Comparison of ENCODE assay signal across 23 cellular contexts in genomic region chr7:47313564-47313963, GRCh38.
DNase-seq lines count a peak whose midpoint lies in the region; ATAC-seq and TF ChIP-seq lines count a peak whose summit lies in the region.
"Had no signal": no experiment of that assay in that cellular context is flagged by ENCODE, and none has a peak within 500 bp of the region (broad histone marks: within the 10 kb centered on the region; RNA-seq: fewer than 3 reads in every experiment).

No MANE protein-coding gene starts in this region.

- intact Hi-C loops in Panc1 (cut with micrococcal nuclease; ENCODE audit: unreplicated experiment), result no loop called here

- H3K9ac ChIP-seq in endodermal cell (ENCODE audit: extremely low read depth, low read length, poor library complexity, severe bottlenecking), result no peak overlapping the region

- WGBS in endodermal cell (ENCODE audit: insufficient coverage in 1 of 2, insufficient read length in 1 of 2), 2 experiments, result 49 to 56% methylated on average over 4 of the region's 4 CpGs

- H3K4me1 ChIP-seq in Panc1 (ENCODE audit: control insufficient read depth, insufficient read depth, low read length) (peaks cover 11% of the 10 kb centered on the region), endodermal cell (ENCODE audit: control insufficient read depth, insufficient read depth, low read length) (peaks cover 19% of the 10 kb centered on the region), SJCRH30 (peaks cover 8% of the 10 kb centered on the region; the same call in 1 of the 2 replicates)

- H3K36me3 Mint-ChIP-seq in endodermal cell (ENCODE audit: low read depth), result peaks cover 21% of the 10 kb centered on the region
- no peaks in the 10 kb centered on the region for H3K36me3 Mint-ChIP-seq in activated T-cell treated with anti-CD3 and anti-CD28 coated beads, Interleukin-2, amount 50 U/mL, for 24 hours (ENCODE audit: low read depth)
- H3K36me3 Mint-ChIP-seq in T-helper 2 cell treated with Interferon-gamma antibody and Interleukin-4, amounts not matched to agents 5 μg/mL and 100 μg/mL, for 36 hours (ENCODE audit: low read depth), result no peaks in the 10 kb centered on the region
- H3K36me3 Mint-ChIP-seq: CD4-positive, CD25-positive, alpha-beta regulatory T cell had no signal

- no peaks in the 10 kb centered on the region for H3K9me3 Mint-ChIP-seq in endodermal cell
- H3K9me3 Mint-ChIP-seq in activated T-cell treated with anti-CD3 and anti-CD28 coated beads, Interleukin-2, amount 50 U/mL, for 24 hours, result peaks cover 16% of the 10 kb centered on the region
- peaks cover 16% of the 10 kb centered on the region for H3K9me3 Mint-ChIP-seq in T-helper 2 cell treated with Interferon-gamma antibody and Interleukin-4, amounts not matched to agents 5 μg/mL and 100 μg/mL, for 36 hours
- H3K9me3 Mint-ChIP-seq: dendritic cell treated with granulocyte-macrophage colony-stimulating factor and Interleukin-4, amounts not matched to agents 40 ng/mL and 50 ng/mL, for 4 days had no signal

- H3K9me3 ChIP-seq in Panc1 (ENCODE audit: control insufficient read depth, insufficient read depth, low read depth, low read length), result no peaks in the 10 kb centered on the region
- no peaks in the 10 kb centered on the region for H3K9me3 ChIP-seq in endodermal cell (ENCODE audit: control insufficient read depth, low read length)
- H3K9me3 ChIP-seq in SJCRH30 (replicated peaks), result 0 out of 2 replicates have a peak, but pooled peaks cover 2% of the 10 kb centered on the region

- TF ChIP-seq CTCF in Panc1 (IDR thresholded peaks at IDR 0.05) (no peak), endodermal cell (conservative IDR thresholded peaks at IDR 0.05) (no peak)

- H3K4me3 ChIP-seq in Panc1 (ENCODE audit: low read depth in 2 of 2, low read length in 2 of 2), result no peak overlapping the region
- H3K4me3 ChIP-seq in endodermal cell (ENCODE audit: low read length), result no peak overlapping the region
- H3K4me3 ChIP-seq in SJCRH30, result no peak overlapping the region

- in situ Hi-C loops in Panc1 (cut with HindIII; ENCODE audit: low pct_unique_long_range_greater_than_20kb, low sequenced_read_pairs), result no loop called here

- H3K4me1 Mint-ChIP-seq in endodermal cell, result peaks cover 36% of the 10 kb centered on the region
- peaks cover 11% of the 10 kb centered on the region for H3K4me1 Mint-ChIP-seq in activated T-cell treated with anti-CD3 and anti-CD28 coated beads, Interleukin-2, amount 50 U/mL, for 24 hours (ENCODE audit: low read depth)
- peaks cover 9% of the 10 kb centered on the region for H3K4me1 Mint-ChIP-seq in T-helper 2 cell treated with Interferon-gamma antibody and Interleukin-4, amounts not matched to agents 5 μg/mL and 100 μg/mL, for 36 hours (ENCODE audit: low read depth)
- H3K4me1 Mint-ChIP-seq: CD4-positive, CD25-positive, alpha-beta regulatory T cell had no signal

- peak; percentile 5 for ATAC-seq in Panc1
- ATAC-seq: HCT116 had no signal

- peak overlapping the region; percentile 14 for H3K27ac Mint-ChIP-seq in endodermal cell
- no peak overlapping the region for H3K27ac Mint-ChIP-seq in activated T-cell treated with anti-CD3 and anti-CD28 coated beads, Interleukin-2, amount 50 U/mL, for 24 hours
- no peak overlapping the region for H3K27ac Mint-ChIP-seq in T-helper 2 cell treated with Interferon-gamma antibody and Interleukin-4, amounts not matched to agents 5 μg/mL and 100 μg/mL, for 36 hours
- H3K27ac Mint-ChIP-seq: CD4-positive, CD25-positive, alpha-beta regulatory T cell; T-helper 1 cell treated with Interleukin-12 subunit alpha and Interleukin-12 subunit beta and Interleukin-4 antibody, amounts not matched to agents 30 μg/mL and 1 μg/mL, for 36 hours had no signal

- no peak overlapping the region for H3K4me3 Mint-ChIP-seq in endodermal cell
- no peak overlapping the region for H3K4me3 Mint-ChIP-seq in activated T-cell treated with anti-CD3 and anti-CD28 coated beads, Interleukin-2, amount 50 U/mL, for 24 hours
- H3K4me3 Mint-ChIP-seq in T-helper 2 cell treated with Interferon-gamma antibody and Interleukin-4, amounts not matched to agents 5 μg/mL and 100 μg/mL, for 36 hours, result no peak overlapping the region
- H3K4me3 Mint-ChIP-seq: dendritic cell treated with granulocyte-macrophage colony-stimulating factor and Interleukin-4, amounts not matched to agents 40 ng/mL and 50 ng/mL, for 4 days; IgD-negative memory B cell; T-helper 1 cell treated with Interleukin-12 subunit alpha and Interleukin-12 subunit beta and Interleukin-4 antibody, amounts not matched to agents 30 μg/mL and 1 μg/mL, for 36 hours had no signal

- BruUV-seq in Panc1 (replicated peaks; lab: Mats Ljungman, UMichigan), result no TSS peak

- H3K36me3 ChIP-seq in Panc1 (ENCODE audit: control insufficient read depth, insufficient read depth, low read length) (peaks cover 35% of the 10 kb centered on the region), endodermal cell (ENCODE audit: control insufficient read depth, insufficient read depth, low read length) (peaks cover 8% of the 10 kb centered on the region), SJCRH30 (peaks cover 40% of the 10 kb centered on the region)

- H3K27me3 ChIP-seq in Panc1 (ENCODE audit: control insufficient read depth, insufficient read depth, low read length), result no peaks in the 10 kb centered on the region
- no peaks in the 10 kb centered on the region for H3K27me3 ChIP-seq in endodermal cell (ENCODE audit: control insufficient read depth, insufficient read depth, low read length, poor library complexity, severe bottlenecking)
- no peaks in the 10 kb centered on the region for H3K27me3 ChIP-seq in SJCRH30

- no peaks in the 10 kb centered on the region for H3K27me3 Mint-ChIP-seq in endodermal cell (ENCODE audit: insufficient read depth)
- H3K27me3 Mint-ChIP-seq in activated T-cell treated with anti-CD3 and anti-CD28 coated beads, Interleukin-2, amount 50 U/mL, for 24 hours, result no peaks in the 10 kb centered on the region
- no peaks in the 10 kb centered on the region for H3K27me3 Mint-ChIP-seq in T-helper 2 cell treated with Interferon-gamma antibody and Interleukin-4, amounts not matched to agents 5 μg/mL and 100 μg/mL, for 36 hours (ENCODE audit: low read depth)
- H3K27me3 Mint-ChIP-seq: dendritic cell treated with granulocyte-macrophage colony-stimulating factor and Interleukin-4, amounts not matched to agents 40 ng/mL and 50 ng/mL, for 4 days; IgD-negative memory B cell had no signal

- H3K27ac ChIP-seq in Panc1 (ENCODE audit: low read length), result no peak overlapping the region
- no peak overlapping the region for H3K27ac ChIP-seq in endodermal cell (ENCODE audit: low read depth, low read length)
- H3K27ac ChIP-seq in SJCRH30, result no peak overlapping the region

- CTCF ChIA-PET in Panc1 (lab: Charles Lee), result no interaction called here

- DNase-seq in ELF-1 (ENCODE audit: low read depth, low spot score), result peak; percentile 36
- DNase-seq in Panc1 (ENCODE audit: low read depth, low spot score), result no peak
- DNase-seq in endodermal cell, result peak; percentile 60
- DNase-seq in pons (ENCODE audit: low spot score), result peak; percentile 64
- DNase-seq in SJCRH30, result no peak
- DNase-seq in activated T-cell treated with anti-CD3 and anti-CD28 coated beads, Interleukin-2, amount 50 U/mL, for 24 hours, result no peak
- DNase-seq in T-helper 2 cell treated with Interferon-gamma antibody and Interleukin-4, amounts not matched to agents 5 μg/mL and 100 μg/mL, for 36 hours (ENCODE audit: low spot score), result no peak
- no peak for DNase-seq in GOT3 (lab: John Stamatoyannopoulos, UW)
- DNase-seq: activated CD4-positive, alpha-beta T cell treated with anti-CD3 and anti-CD28 coated beads for 1 hour; activated gamma-delta T cell; amniotic stem cell; CD4-positive, CD25-positive, alpha-beta regulatory T cell; kidney; NCI-H1092 treated with DMSO at 0.1 percent for 48 hours; NCI-H2029; NCI-H226; retina; stimulated activated CD4-positive, alpha-beta T cell treated with anti-CD3 and anti-CD28 coated beads, Interleukin-4, amount 100 ng/mL, for 4 hours; stimulated activated naive CD4-positive, alpha-beta T cell had no signal

- POLR2A ChIA-PET in Panc1 (lab: Charles Lee), result interaction anchor here (0.5 kb wide), 1 partner anchor 41 kb away, joined by 3 read pairs; no protein-coding TSS in a partner anchor

Comparison
In these comparisons a context has a peak if more than half of its experiments do, and no peak if none do; other contexts are left out.
1. DNase-seq: peak in ELF-1 (single experiment), endodermal cell (single experiment) and pons (single experiment); none in Panc1 (single experiment), SJCRH30 (0 of 2), activated T-cell treated with anti-CD3 and anti-CD28 coated beads, Interleukin-2, amount 50 U/mL, for 24 hours (single experiment), T-helper 2 cell treated with Interferon-gamma antibody and Interleukin-4, amounts not matched to agents 5 μg/mL and 100 μg/mL, for 36 hours (single experiment) and GOT3 (single experiment).